In genomic region chr9:96686638-96687335, GRCh38 we compare ENCODE assay signal across 9 cellular contexts. TPM values are rescaled to one million over a fixed set of nuclear protein-coding genes. Genes with fewer than 3 reads are reported as not detected.
DNase-seq lines count a peak whose midpoint lies in the region; ATAC-seq and TF ChIP-seq lines count a peak whose summit lies in the region.
"Had no signal": no experiment of that assay in that cellular context is flagged by ENCODE, and none has a peak within 500 bp of the region (broad histone marks: within the 10 kb centered on the region; RNA-seq: fewer than 3 reads in every experiment).

No MANE protein-coding gene starts in this region.

- H3K27me3 Mint-ChIP-seq in CD8-positive, alpha-beta T cell (ENCODE audit: low read depth): peaks cover 5% of the 10 kb centered on the region

- peak overlapping the region; percentile 87 for H3K4me3 Mint-ChIP-seq in CD8-positive, alpha-beta T cell

- POLR2A ChIA-PET in CD8-positive, alpha-beta T cell (lab: Charles Lee): interaction anchor here (1.0 kb wide), 1 partner anchor 16 kb away, joined by 3 read pairs; no protein-coding TSS in a partner anchor

- H3K4me1 ChIP-seq in CD8-positive, alpha-beta T cell (ENCODE audit: insufficient read depth, low read length): no peaks in the 10 kb centered on the region
- no peaks in the 10 kb centered on the region for H3K4me1 ChIP-seq in mesodermal cell (ENCODE audit: control insufficient read depth, insufficient read depth, low read length, poor library complexity, severe bottlenecking)

- WGBS in mesodermal cell (ENCODE audit: insufficient coverage in 2 of 2), 2 experiments: 28 to 49% methylated on average over 48 to 59 of the region's 62 CpGs

- peak overlapping the region; percentile 89 for H3K27ac Mint-ChIP-seq in CD8-positive, alpha-beta T cell

- ATAC-seq in CD8-positive, alpha-beta T cell: peak; percentile 96
- no peak for ATAC-seq in HG03571 (IDR thresholded peaks at IDR 0.05; ENCODE audit: unreplicated experiment)

- H3K9me3 Mint-ChIP-seq in CD8-positive, alpha-beta T cell: peaks cover 5% of the 10 kb centered on the region

- peak overlapping the region; percentile 81 for H3K4me3 ChIP-seq in CD8-positive, alpha-beta T cell (ENCODE audit: low read depth, low read length)
- H3K4me3 ChIP-seq in mesodermal cell (ENCODE audit: extremely low read depth, insufficient read depth, low read length, poor library complexity, severe bottlenecking): peak overlapping the region; percentile 32

- peak; percentile 47 to 87 (median 65) for DNase-seq in CD8-positive, alpha-beta T cell
- DNase-seq in NCI-H2029 (lab: John Stamatoyannopoulos, UW) (peak; percentile 73), activated T-cell treated with anti-CD3 and anti-CD28 coated beads for 24 hours (ENCODE audit: low read depth) (peak; percentile 60), epidermal melanocyte (ENCODE audit: insufficient read length, low spot score) (peak; percentile 30), NK-92 (lab: John Stamatoyannopoulos, UW; ENCODE audit: unreplicated experiment) (no peak)
- peak; percentile 43 to 72 (median 58) for DNase-seq in stimulated activated CD4-positive, alpha-beta T cell treated with anti-CD3 and anti-CD28 coated beads, TNF-alpha, amount 100 ng/mL, for 48 hours (ENCODE audit: low read depth in 3 of 3)

- H3K9me3 ChIP-seq in CD8-positive, alpha-beta T cell (ENCODE audit: low read length): no peaks in the 10 kb centered on the region
- H3K9me3 ChIP-seq in mesodermal cell (ENCODE audit: control insufficient read depth, low read length): no peaks in the 10 kb centered on the region

- H3K36me3 ChIP-seq in CD8-positive, alpha-beta T cell (ENCODE audit: insufficient read depth, low read length): no peaks in the 10 kb centered on the region
- H3K36me3 ChIP-seq in mesodermal cell (ENCODE audit: control insufficient read depth, insufficient read depth, low read length): no peaks in the 10 kb centered on the region

- peak; percentile 28 for TF ChIP-seq CTCF in CD8-positive, alpha-beta T cell (IDR thresholded peaks at IDR 0.05)

- H3K36me3 Mint-ChIP-seq in CD8-positive, alpha-beta T cell: peaks cover 6% of the 10 kb centered on the region

- H3K27ac ChIP-seq in CD8-positive, alpha-beta T cell (ENCODE audit: low read depth, low read length): peak overlapping the region; percentile 35
- H3K27ac ChIP-seq in mesodermal cell (ENCODE audit: low read depth, low read length, severe bottlenecking): no peak overlapping the region
- H3K27ac ChIP-seq: HL-60 had no signal

- no peaks in the 10 kb centered on the region for H3K27me3 ChIP-seq in CD8-positive, alpha-beta T cell (ENCODE audit: insufficient read depth, low read length)

- intact Hi-C loops in CD8-positive, alpha-beta T cell (cut with DNase I, micrococcal nuclease): loop anchor here (1.0 to 5.0 kb wide), 5 partner anchors 32 to 168 kb away; partner anchors contain the start of genes ZNF782 (in 2 of the 2), PRXL2C (in 1 of the 2) and ZNF510 (in 1 of the 2)

- CTCF ChIA-PET in CD8-positive, alpha-beta T cell (lab: Charles Lee): interaction anchor here (0.6 to 0.7 kb wide), 2 partner anchors 13 to 922 kb away, joined by 3 read pairs; no protein-coding TSS in a partner anchor

- peaks cover 11% of the 10 kb centered on the region for H3K4me1 Mint-ChIP-seq in CD8-positive, alpha-beta T cell (ENCODE audit: low read depth)

RNA-seq across cellular contexts. Expression of gene PRXL2C, which starts 31.7 kb away (rescaled TPM):
- total RNA-seq in CD8-positive, alpha-beta T cell: 10 to 100 TPM; 17.8 to 19.4 TPM
- polyA plus RNA-seq in mesodermal cell (2013, experiment 1 of 2): 9.6 TPM
- polyA plus RNA-seq in mesodermal cell (2013, experiment 2 of 2): 10.5 TPM
